1 cellular context compared by ENCODE assay signal in the genomic region with DNA sequence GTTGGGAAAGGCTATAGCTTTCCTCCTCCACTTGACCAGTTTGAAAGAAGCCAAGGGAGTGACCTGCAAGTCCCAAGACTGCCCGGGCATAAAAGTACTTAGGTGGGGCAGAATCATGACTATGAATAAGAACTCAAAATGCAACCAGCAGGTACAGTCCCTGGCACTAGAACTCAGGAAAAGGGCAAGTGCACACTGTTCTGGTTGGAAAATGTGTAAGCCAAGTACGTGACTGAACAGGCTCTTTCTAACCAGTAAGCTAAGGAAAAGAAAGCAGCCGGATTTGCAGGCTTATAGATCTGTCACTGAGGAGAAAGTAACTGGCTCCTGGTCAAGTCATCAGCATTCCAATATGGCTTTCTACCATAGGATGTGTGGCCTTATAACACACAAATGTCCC.
TF ChIP-seq lines count a peak whose summit lies in the region.

No MANE protein-coding gene starts in this region.

TF ChIP-seq in GM23338, 12 proteins besides CTCF, POLR2A, EP300 and RAD21 (continued from another document):
- TF ChIP-seq ZNF462 (CRISPR knock-in tag; IDR thresholded peaks at IDR 0.05): no peak
- no peak for TF ChIP-seq EZH2phosphoT487 (IDR thresholded peaks at IDR 0.05; ENCODE audit: unreplicated experiment)
- no peak for TF ChIP-seq CREB1 (CRISPR knock-in tag; IDR thresholded peaks at IDR 0.05; ENCODE audit: low read depth)
- TF ChIP-seq ZNF331 (CRISPR knock-in tag; IDR thresholded peaks at IDR 0.05; ENCODE audit: low read depth): no peak
- TF ChIP-seq, protein P1, sequence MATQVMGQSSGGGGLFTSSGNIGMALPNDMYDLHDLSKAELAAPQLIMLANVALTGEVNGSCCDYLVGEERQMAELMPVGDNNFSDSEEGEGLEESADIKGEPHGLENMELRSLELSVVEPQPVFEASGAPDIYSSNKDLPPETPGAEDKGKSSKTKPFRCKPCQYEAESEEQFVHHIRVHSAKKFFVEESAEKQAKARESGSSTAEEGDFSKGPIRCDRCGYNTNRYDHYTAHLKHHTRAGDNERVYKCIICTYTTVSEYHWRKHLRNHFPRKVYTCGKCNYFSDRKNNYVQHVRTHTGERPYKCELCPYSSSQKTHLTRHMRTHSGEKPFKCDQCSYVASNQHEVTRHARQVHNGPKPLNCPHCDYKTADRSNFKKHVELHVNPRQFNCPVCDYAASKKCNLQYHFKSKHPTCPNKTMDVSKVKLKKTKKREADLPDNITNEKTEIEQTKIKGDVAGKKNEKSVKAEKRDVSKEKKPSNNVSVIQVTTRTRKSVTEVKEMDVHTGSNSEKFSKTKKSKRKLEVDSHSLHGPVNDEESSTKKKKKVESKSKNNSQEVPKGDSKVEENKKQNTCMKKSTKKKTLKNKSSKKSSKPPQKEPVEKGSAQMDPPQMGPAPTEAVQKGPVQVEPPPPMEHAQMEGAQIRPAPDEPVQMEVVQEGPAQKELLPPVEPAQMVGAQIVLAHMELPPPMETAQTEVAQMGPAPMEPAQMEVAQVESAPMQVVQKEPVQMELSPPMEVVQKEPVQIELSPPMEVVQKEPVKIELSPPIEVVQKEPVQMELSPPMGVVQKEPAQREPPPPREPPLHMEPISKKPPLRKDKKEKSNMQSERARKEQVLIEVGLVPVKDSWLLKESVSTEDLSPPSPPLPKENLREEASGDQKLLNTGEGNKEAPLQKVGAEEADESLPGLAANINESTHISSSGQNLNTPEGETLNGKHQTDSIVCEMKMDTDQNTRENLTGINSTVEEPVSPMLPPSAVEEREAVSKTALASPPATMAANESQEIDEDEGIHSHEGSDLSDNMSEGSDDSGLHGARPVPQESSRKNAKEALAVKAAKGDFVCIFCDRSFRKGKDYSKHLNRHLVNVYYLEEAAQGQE (IDR thresholded peaks at IDR 0.05; ENCODE audit: unreplicated experiment): no peak
- TF ChIP-seq ZNF114 (CRISPR knock-in tag; IDR thresholded peaks at IDR 0.05): no peak
